1 cellular context compared by ENCODE assay signal in the genomic region with DNA sequence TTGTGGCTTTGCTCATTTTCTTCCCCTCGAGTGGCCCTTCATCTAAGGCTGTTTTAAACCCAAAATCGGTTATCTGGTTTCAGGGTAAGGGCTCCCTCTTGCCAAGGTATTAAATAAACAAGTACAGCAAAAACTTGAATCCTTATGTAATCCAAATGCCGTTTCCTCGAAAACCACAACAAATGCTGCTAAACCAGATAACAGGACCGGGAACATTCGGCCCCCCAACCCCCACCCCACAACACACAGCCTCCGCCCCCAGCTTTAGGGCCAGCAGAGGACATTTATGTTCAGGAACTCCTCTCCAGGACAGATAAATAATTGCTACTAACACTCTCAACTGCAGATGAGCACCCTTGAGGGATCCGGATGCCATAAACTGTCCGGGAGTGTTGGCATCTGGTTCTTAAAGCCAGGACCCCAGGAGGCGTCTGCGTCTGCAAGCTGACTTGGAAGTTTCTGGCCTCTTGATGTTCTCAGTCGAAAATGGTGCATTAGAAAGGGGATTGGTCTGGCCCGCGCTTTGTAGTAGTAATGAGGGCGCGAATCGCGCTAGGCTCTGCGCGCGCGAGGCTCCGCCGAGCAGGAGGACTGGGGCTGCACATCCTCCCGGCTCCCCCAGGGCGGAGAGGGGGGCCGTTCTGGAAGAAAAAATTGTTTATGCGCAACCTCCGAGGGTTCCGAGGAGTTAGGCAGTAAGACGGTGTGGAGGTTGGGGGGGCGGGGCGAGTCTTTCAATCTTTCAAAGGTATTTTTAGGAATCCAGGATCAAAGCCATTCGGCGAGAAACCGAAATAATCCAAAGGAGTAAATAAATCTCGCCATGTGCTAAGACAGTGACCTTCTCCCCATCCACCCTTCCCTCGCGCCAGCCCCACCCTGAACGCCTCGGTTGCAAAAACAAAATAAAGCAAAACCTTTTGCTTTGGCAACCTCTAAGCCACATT.
A peak's percentile ranks its signal among the peaks of the same experiment; 100 is the strongest.
TF ChIP-seq lines count a peak whose summit lies in the region.

No MANE protein-coding gene starts in this region.

TF ChIP-seq in HepG2, 621 proteins besides CTCF, POLR2A, EP300 and RAD21 (continued from another document and continues in another):
- TF ChIP-seq, protein P1, sequence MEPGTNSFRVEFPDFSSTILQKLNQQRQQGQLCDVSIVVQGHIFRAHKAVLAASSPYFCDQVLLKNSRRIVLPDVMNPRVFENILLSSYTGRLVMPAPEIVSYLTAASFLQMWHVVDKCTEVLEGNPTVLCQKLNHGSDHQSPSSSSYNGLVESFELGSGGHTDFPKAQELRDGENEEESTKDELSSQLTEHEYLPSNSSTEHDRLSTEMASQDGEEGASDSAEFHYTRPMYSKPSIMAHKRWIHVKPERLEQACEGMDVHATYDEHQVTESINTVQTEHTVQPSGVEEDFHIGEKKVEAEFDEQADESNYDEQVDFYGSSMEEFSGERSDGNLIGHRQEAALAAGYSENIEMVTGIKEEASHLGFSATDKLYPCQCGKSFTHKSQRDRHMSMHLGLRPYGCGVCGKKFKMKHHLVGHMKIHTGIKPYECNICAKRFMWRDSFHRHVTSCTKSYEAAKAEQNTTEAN (CRISPR knock-in tag; conservative IDR thresholded peaks at IDR 0.05), result no peak; the same call in 1 of the 2 replicates
- no peak for TF ChIP-seq DNMT3B (CRISPR knock-in tag; conservative IDR thresholded peaks at IDR 0.05)
- TF ChIP-seq ZNF180 (CRISPR knock-in tag; IDR thresholded peaks at IDR 0.05; ENCODE audit: borderline replicate concordance, low read depth), result no peak
- no peak for TF ChIP-seq MEIS1 (CRISPR knock-in tag; IDR thresholded peaks at IDR 0.05; ENCODE audit: borderline replicate concordance)
- no peak for TF ChIP-seq TAF15 (IDR thresholded peaks at IDR 0.05; ENCODE audit: low read depth, low read length, poor library complexity, severe bottlenecking)
- TF ChIP-seq ZNF234 (CRISPR knock-in tag; conservative IDR thresholded peaks at IDR 0.05), result no peak
- TF ChIP-seq KLF15 (CRISPR knock-in tag; IDR thresholded peaks at IDR 0.05; ENCODE audit: borderline replicate concordance), result 0 out of 2 replicates have a peak, but pooled peaks have one; percentile 45
- no peak for TF ChIP-seq ONECUT2 (CRISPR knock-in tag; IDR thresholded peaks at IDR 0.05)
- peak; percentile 36 for TF ChIP-seq ASH2L (IDR thresholded peaks at IDR 0.05; ENCODE audit: insufficient read length, low read depth, low read length)
- no peak for TF ChIP-seq NAIF1 (CRISPR knock-in tag; IDR thresholded peaks at IDR 0.05; ENCODE audit: borderline replicate concordance)
- TF ChIP-seq ZNF713 (CRISPR knock-in tag; IDR thresholded peaks at IDR 0.05), result no peak
- TF ChIP-seq LCORL (IDR thresholded peaks at IDR 0.05), result no peak
- no peak for TF ChIP-seq LCORL (CRISPR knock-in tag; IDR thresholded peaks at IDR 0.05)
- TF ChIP-seq ZNF101 (CRISPR knock-in tag; IDR thresholded peaks at IDR 0.05; ENCODE audit: borderline replicate concordance, low read depth), result no peak
- 0 out of 2 replicates have a peak, but pooled peaks have one; percentile 34 for TF ChIP-seq DMAP1 (CRISPR knock-in tag; IDR thresholded peaks at IDR 0.05)
- no peak for TF ChIP-seq ZFY (CRISPR knock-in tag; IDR thresholded peaks at IDR 0.05)
- no peak for TF ChIP-seq ZNF333 (CRISPR knock-in tag; IDR thresholded peaks at IDR 0.05; ENCODE audit: borderline replicate concordance)
- no peak for TF ChIP-seq ZNF546 (CRISPR knock-in tag; conservative IDR thresholded peaks at IDR 0.05)
- TF ChIP-seq, protein P2, sequence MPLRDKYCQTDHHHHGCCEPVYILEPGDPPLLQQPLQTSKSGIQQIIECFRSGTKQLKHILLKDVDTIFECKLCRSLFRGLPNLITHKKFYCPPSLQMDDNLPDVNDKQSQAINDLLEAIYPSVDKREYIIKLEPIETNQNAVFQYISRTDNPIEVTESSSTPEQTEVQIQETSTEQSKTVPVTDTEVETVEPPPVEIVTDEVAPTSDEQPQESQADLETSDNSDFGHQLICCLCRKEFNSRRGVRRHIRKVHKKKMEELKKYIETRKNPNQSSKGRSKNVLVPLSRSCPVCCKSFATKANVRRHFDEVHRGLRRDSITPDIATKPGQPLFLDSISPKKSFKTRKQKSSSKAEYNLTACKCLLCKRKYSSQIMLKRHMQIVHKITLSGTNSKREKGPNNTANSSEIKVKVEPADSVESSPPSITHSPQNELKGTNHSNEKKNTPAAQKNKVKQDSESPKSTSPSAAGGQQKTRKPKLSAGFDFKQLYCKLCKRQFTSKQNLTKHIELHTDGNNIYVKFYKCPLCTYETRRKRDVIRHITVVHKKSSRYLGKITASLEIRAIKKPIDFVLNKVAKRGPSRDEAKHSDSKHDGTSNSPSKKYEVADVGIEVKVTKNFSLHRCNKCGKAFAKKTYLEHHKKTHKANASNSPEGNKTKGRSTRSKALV (CRISPR knock-in tag; IDR thresholded peaks at IDR 0.05), result peak; percentile 63
- TF ChIP-seq, protein P3, sequence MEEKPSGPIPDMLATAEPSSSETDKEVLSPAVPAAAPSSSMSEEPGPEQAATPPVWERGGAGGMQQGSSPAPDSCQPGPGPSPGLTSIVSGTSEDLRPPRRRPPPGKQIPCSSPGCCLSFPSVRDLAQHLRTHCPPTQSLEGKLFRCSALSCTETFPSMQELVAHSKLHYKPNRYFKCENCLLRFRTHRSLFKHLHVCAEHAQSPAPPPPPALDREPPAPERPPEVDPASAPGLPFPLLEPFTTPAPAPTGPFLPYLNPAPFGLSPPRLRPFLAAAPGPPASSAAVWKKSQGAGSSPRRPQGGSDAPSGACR (CRISPR knock-in tag; IDR thresholded peaks at IDR 0.05), result no peak; the same call in none of the 2 replicates
- TF ChIP-seq TBL1XR1 (IDR thresholded peaks at IDR 0.05; ENCODE audit: borderline replicate concordance, low read length, partially characterized antibody), result no peak
- TF ChIP-seq, protein P4, sequence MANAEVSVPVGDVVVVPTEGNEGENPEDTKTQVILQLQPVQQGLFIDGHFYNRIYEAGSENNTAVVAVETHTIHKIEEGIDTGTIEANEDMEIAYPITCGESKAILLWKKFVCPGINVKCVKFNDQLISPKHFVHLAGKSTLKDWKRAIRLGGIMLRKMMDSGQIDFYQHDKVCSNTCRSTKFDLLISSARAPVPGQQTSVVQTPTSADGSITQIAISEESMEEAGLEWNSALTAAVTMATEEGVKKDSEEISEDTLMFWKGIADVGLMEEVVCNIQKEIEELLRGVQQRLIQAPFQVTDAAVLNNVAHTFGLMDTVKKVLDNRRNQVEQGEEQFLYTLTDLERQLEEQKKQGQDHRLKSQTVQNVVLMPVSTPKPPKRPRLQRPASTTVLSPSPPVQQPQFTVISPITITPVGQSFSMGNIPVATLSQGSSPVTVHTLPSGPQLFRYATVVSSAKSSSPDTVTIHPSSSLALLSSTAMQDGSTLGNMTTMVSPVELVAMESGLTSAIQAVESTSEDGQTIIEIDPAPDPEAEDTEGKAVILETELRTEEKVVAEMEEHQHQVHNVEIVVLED (CRISPR knock-in tag; IDR thresholded peaks at IDR 0.05; ENCODE audit: borderline replicate concordance), result no peak
- no peak for TF ChIP-seq STAG1 (CRISPR knock-in tag; IDR thresholded peaks at IDR 0.05)
- no peak for TF ChIP-seq FOSL1 (CRISPR knock-in tag; IDR thresholded peaks at IDR 0.05; ENCODE audit: borderline replicate concordance)
- TF ChIP-seq, protein P5, sequence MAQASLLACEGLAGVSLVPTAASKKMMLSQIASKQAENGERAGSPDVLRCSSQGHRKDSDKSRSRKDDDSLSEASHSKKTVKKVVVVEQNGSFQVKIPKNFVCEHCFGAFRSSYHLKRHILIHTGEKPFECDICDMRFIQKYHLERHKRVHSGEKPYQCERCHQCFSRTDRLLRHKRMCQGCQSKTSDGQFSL (CRISPR knock-in tag; IDR thresholded peaks at IDR 0.05), result no peak
- no peak for TF ChIP-seq KDM6A (CRISPR knock-in tag; IDR thresholded peaks at IDR 0.05; ENCODE audit: low read depth)
- TF ChIP-seq FOXA1 (IDR thresholded peaks at IDR 0.05), result no peak
- TF ChIP-seq FOXA1 (CRISPR knock-in tag; IDR thresholded peaks at IDR 0.05), result no peak; the same call in 1 of the 2 replicates
- no peak for TF ChIP-seq NBN (conservative IDR thresholded peaks at IDR 0.05)
- TF ChIP-seq, protein P6, sequence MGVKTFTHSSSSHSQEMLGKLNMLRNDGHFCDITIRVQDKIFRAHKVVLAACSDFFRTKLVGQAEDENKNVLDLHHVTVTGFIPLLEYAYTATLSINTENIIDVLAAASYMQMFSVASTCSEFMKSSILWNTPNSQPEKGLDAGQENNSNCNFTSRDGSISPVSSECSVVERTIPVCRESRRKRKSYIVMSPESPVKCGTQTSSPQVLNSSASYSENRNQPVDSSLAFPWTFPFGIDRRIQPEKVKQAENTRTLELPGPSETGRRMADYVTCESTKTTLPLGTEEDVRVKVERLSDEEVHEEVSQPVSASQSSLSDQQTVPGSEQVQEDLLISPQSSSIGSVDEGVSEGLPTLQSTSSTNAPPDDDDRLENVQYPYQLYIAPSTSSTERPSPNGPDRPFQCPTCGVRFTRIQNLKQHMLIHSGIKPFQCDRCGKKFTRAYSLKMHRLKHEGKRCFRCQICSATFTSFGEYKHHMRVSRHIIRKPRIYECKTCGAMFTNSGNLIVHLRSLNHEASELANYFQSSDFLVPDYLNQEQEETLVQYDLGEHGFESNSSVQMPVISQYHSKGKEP (CRISPR knock-in tag; IDR thresholded peaks at IDR 0.05), result no peak
- no peak for TF ChIP-seq KDM1A (CRISPR knock-in tag; IDR thresholded peaks at IDR 0.05)
- no peak for TF ChIP-seq CEBPB (IDR thresholded peaks at IDR 0.05; ENCODE audit: borderline replicate concordance, low read depth, low read length)
- TF ChIP-seq PHF21A (CRISPR knock-in tag; IDR thresholded peaks at IDR 0.05), result 0 out of 2 replicates have a peak, but pooled peaks have one; percentile 8
- TF ChIP-seq CENPX (CRISPR knock-in tag; IDR thresholded peaks at IDR 0.05), result no peak
- no peak for TF ChIP-seq GLI4 (CRISPR knock-in tag; IDR thresholded peaks at IDR 0.05; ENCODE audit: borderline replicate concordance)
- TF ChIP-seq FOSL2 (CRISPR knock-in tag; IDR thresholded peaks at IDR 0.05), result no peak
- no peak for TF ChIP-seq ZNF547 (CRISPR knock-in tag; IDR thresholded peaks at IDR 0.05)
- no peak for TF ChIP-seq ZNF292 (CRISPR knock-in tag; IDR thresholded peaks at IDR 0.05; ENCODE audit: borderline replicate concordance, low read depth)
- TF ChIP-seq ZNF782 (CRISPR knock-in tag; IDR thresholded peaks at IDR 0.05; ENCODE audit: borderline replicate concordance), result no peak
- TF ChIP-seq, protein P7, sequence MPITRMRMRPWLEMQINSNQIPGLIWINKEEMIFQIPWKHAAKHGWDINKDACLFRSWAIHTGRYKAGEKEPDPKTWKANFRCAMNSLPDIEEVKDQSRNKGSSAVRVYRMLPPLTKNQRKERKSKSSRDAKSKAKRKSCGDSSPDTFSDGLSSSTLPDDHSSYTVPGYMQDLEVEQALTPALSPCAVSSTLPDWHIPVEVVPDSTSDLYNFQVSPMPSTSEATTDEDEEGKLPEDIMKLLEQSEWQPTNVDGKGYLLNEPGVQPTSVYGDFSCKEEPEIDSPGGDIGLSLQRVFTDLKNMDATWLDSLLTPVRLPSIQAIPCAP (CRISPR knock-in tag; IDR thresholded peaks at IDR 0.05; ENCODE audit: low read depth), result no peak
- no peak for TF ChIP-seq ZNF30 (CRISPR knock-in tag; IDR thresholded peaks at IDR 0.05)
- TF ChIP-seq SETDB1 (CRISPR knock-in tag; IDR thresholded peaks at IDR 0.05; ENCODE audit: borderline replicate concordance), result no peak
- no peak for TF ChIP-seq SOX13 (IDR thresholded peaks at IDR 0.05)
- no peak; a peak in 1 of 4 replicates for TF ChIP-seq SOX13 (CRISPR knock-in tag; conservative IDR thresholded peaks at IDR 0.05 in 1 of 2, IDR thresholded peaks at IDR 0.05 in 1 of 2)
- TF ChIP-seq, protein P8, sequence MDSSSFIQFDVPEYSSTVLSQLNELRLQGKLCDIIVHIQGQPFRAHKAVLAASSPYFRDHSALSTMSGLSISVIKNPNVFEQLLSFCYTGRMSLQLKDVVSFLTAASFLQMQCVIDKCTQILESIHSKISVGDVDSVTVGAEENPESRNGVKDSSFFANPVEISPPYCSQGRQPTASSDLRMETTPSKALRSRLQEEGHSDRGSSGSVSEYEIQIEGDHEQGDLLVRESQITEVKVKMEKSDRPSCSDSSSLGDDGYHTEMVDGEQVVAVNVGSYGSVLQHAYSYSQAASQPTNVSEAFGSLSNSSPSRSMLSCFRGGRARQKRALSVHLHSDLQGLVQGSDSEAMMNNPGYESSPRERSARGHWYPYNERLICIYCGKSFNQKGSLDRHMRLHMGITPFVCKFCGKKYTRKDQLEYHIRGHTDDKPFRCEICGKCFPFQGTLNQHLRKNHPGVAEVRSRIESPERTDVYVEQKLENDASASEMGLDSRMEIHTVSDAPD (CRISPR knock-in tag; IDR thresholded peaks at IDR 0.05), result 0 out of 2 replicates have a peak, but pooled peaks have one; percentile 50
- TF ChIP-seq, protein P9, sequence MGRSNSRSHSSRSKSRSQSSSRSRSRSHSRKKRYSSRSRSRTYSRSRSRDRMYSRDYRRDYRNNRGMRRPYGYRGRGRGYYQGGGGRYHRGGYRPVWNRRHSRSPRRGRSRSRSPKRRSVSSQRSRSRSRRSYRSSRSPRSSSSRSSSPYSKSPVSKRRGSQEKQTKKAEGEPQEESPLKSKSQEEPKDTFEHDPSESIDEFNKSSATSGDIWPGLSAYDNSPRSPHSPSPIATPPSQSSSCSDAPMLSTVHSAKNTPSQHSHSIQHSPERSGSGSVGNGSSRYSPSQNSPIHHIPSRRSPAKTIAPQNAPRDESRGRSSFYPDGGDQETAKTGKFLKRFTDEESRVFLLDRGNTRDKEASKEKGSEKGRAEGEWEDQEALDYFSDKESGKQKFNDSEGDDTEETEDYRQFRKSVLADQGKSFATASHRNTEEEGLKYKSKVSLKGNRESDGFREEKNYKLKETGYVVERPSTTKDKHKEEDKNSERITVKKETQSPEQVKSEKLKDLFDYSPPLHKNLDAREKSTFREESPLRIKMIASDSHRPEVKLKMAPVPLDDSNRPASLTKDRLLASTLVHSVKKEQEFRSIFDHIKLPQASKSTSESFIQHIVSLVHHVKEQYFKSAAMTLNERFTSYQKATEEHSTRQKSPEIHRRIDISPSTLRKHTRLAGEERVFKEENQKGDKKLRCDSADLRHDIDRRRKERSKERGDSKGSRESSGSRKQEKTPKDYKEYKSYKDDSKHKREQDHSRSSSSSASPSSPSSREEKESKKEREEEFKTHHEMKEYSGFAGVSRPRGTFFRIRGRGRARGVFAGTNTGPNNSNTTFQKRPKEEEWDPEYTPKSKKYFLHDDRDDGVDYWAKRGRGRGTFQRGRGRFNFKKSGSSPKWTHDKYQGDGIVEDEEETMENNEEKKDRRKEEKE (IDR thresholded peaks at IDR 0.05), result no peak
- TF ChIP-seq, protein P10, sequence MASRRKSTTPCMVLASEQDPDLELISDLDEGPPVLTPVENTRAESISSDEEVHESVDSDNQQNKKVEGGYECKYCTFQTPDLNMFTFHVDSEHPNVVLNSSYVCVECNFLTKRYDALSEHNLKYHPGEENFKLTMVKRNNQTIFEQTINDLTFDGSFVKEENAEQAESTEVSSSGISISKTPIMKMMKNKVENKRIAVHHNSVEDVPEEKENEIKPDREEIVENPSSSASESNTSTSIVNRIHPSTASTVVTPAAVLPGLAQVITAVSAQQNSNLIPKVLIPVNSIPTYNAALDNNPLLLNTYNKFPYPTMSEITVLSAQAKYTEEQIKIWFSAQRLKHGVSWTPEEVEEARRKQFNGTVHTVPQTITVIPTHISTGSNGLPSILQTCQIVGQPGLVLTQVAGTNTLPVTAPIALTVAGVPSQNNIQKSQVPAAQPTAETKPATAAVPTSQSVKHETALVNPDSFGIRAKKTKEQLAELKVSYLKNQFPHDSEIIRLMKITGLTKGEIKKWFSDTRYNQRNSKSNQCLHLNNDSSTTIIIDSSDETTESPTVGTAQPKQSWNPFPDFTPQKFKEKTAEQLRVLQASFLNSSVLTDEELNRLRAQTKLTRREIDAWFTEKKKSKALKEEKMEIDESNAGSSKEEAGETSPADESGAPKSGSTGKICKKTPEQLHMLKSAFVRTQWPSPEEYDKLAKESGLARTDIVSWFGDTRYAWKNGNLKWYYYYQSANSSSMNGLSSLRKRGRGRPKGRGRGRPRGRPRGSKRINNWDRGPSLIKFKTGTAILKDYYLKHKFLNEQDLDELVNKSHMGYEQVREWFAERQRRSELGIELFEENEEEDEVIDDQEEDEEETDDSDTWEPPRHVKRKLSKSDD (CRISPR knock-in tag; IDR thresholded peaks at IDR 0.05; ENCODE audit: low read depth), result no peak
- no peak for TF ChIP-seq ZZZ3 (CRISPR knock-in tag; IDR thresholded peaks at IDR 0.05; ENCODE audit: borderline replicate concordance)
